Comparison of ENCODE assay signal across 8 cellular contexts in genomic region chr9:2857564-2858198, GRCh38. TPM values are rescaled to one million over a fixed set of nuclear protein-coding genes. Genes with fewer than 3 reads are reported as not detected.
DNase-seq lines count a peak whose midpoint lies in the region; ATAC-seq and TF ChIP-seq lines count a peak whose summit lies in the region.

No MANE protein-coding gene starts in this region.

- H3K4me1 Mint-ChIP-seq in activated T-cell treated with anti-CD3 and anti-CD28 coated beads, Interleukin-2, amount 50 U/mL, for 4 hours (ENCODE audit: low read depth), result peaks cover 5% of the 10 kb centered on the region

- H3K9me3 ChIP-seq in PC-3 (ENCODE audit: low read length) (no peaks in the 10 kb centered on the region), thyroid gland (no peaks in the 10 kb centered on the region)

- no peaks in the 10 kb centered on the region for H3F3A ChIP-seq in PC-3 (ENCODE audit: low read length, unreplicated experiment)

- no peak overlapping the region for H3K27ac ChIP-seq in PC-3 (ENCODE audit: low read length)
- H3K27ac ChIP-seq in thyroid gland, result no peak overlapping the region

- H3K36me3 ChIP-seq in PC-3 (ENCODE audit: low read depth, low read length) (no peaks in the 10 kb centered on the region), thyroid gland (no peaks in the 10 kb centered on the region)

- TF ChIP-seq EP300 in Ishikawa (IDR thresholded peaks at IDR 0.05; ENCODE audit: borderline replicate concordance), result no peak

- peaks cover 32% of the 10 kb centered on the region for H3K27me3 Mint-ChIP-seq in activated T-cell treated with anti-CD3 and anti-CD28 coated beads, Interleukin-2, amount 50 U/mL, for 4 hours (ENCODE audit: low read depth)

- no peaks in the 10 kb centered on the region; the same call in 1 of the 2 replicates for H3K27me3 ChIP-seq in PC-3 (ENCODE audit: low read length)
- no peaks in the 10 kb centered on the region for H3K27me3 ChIP-seq in thyroid gland

- ATAC-seq in GM21723 (IDR thresholded peaks at IDR 0.05; ENCODE audit: unreplicated experiment), result peak; percentile 94
- peak; percentile 81 for ATAC-seq in PC-3
- peak; percentile 74 to 87 for ATAC-seq in activated T-cell treated with anti-CD3 and anti-CD28 coated beads, Interleukin-2, amount 50 U/mL, for 4 hours

- WGBS in thyroid gland, 2 donors, result 13 to 20% methylated on average over 7 to 8 of the region's 8 CpGs

- DNase-seq in G401 (ENCODE audit: low spot score), result peak; percentile 92
- DNase-seq in PC-3, result peak; percentile 75
- peak; percentile 50 for DNase-seq in activated T-cell treated with anti-CD3 and anti-CD28 coated beads, Interleukin-2, amount 50 U/mL, for 4 hours
- peak; percentile 84 for DNase-seq in fibroblast of pulmonary artery (ENCODE audit: low read depth)
- peak; percentile 30 for DNase-seq in non-pigmented ciliary epithelial cell (ENCODE audit: low read depth)
- DNase-seq in thyroid gland, result peak; percentile 62 to 72

- no peak overlapping the region for H3K4me2 ChIP-seq in PC-3 (ENCODE audit: low read length)

- CTCF ChIA-PET in PC-3 (lab: Charles Lee), result interaction anchor here (0.6 to 1.4 kb wide), 3 partner anchors 26 to 584 kb away, joined by 3 to 4 read pairs (median 3); no protein-coding TSS in a partner anchor

- peak; percentile 80 for TF ChIP-seq CTCF in PC-3 (conservative IDR thresholded peaks at IDR 0.05; ENCODE audit: low read depth, low read length)
- peak; percentile 93 for TF ChIP-seq CTCF in fibroblast of pulmonary artery (IDR thresholded peaks at IDR 0.05; ENCODE audit: low read length, missing control alignments)
- peak in 5 of 6 experiments; percentile 48 to 87 (median 66) for TF ChIP-seq CTCF in thyroid gland (IDR thresholded peaks at IDR 0.05)

- POLR2A ChIA-PET in PC-3 (lab: Charles Lee; ENCODE audit: unreplicated experiment), result no interaction called here

- H3K9ac ChIP-seq in PC-3 (ENCODE audit: low read length), result no peak overlapping the region

- H3K4me3 ChIP-seq in PC-3 (ENCODE audit: low read length) (no peak overlapping the region), fibroblast of pulmonary artery (replicated peaks; ENCODE audit: low read depth, low read length) (no peak overlapping the region), thyroid gland (replicated peaks in 1 of 3) (no peak overlapping the region)

- peak; percentile 87 for TF ChIP-seq RAD21 in Ishikawa (IDR thresholded peaks at IDR 0.05; ENCODE audit: low read depth)

- no peaks in the 10 kb centered on the region for H4K20me1 ChIP-seq in PC-3 (ENCODE audit: low read length)

- in situ Hi-C loops in G401 (cut with HindIII; ENCODE audit: low sequenced_read_pairs), result no loop called here

- no peaks in the 10 kb centered on the region for H3K9me3 Mint-ChIP-seq in activated T-cell treated with anti-CD3 and anti-CD28 coated beads, Interleukin-2, amount 50 U/mL, for 4 hours

- H3K79me2 ChIP-seq in PC-3 (ENCODE audit: low read length), result no peaks in the 10 kb centered on the region

- H3K9me2 ChIP-seq in PC-3 (replicated peaks; ENCODE audit: low read length), result no peaks in the 10 kb centered on the region

- H3K4me1 ChIP-seq in PC-3 (ENCODE audit: insufficient read depth, low read length) (no peaks in the 10 kb centered on the region), thyroid gland (no peaks in the 10 kb centered on the region)

- H3K36me3 Mint-ChIP-seq in activated T-cell treated with anti-CD3 and anti-CD28 coated beads, Interleukin-2, amount 50 U/mL, for 4 hours (ENCODE audit: insufficient read depth), result no peaks in the 10 kb centered on the region

- no peak overlapping the region for H3K4me3 Mint-ChIP-seq in activated T-cell treated with anti-CD3 and anti-CD28 coated beads, Interleukin-2, amount 50 U/mL, for 4 hours

- intact Hi-C loops in PC-3 (cut with micrococcal nuclease), result loop anchor here (1.0 to 5.0 kb wide), 3 partner anchors 133 to 1518 kb away; no protein-coding TSS in a partner anchor
- intact Hi-C loops in thyroid gland (cut with DNase I), result no loop called here

- no peak overlapping the region for H2AFZ ChIP-seq in PC-3 (ENCODE audit: low read length)

- no peak for TF ChIP-seq POLR2A in thyroid gland (IDR thresholded peaks at IDR 0.05)

- BruUV-seq in PC-3 (replicated peaks; lab: Mats Ljungman, UMichigan), result no TSS peak

TF ChIP-seq in Ishikawa, 13 proteins besides CTCF, POLR2A, EP300 and RAD21:
- TF ChIP-seq EGR1 (IDR thresholded peaks at IDR 0.05) (no peak), REST (IDR thresholded peaks at IDR 0.05; ENCODE audit: low read depth) (no peak)

RNA-seq across cellular contexts. Expression of gene PUM3, which starts 13.8 kb away (rescaled TPM):
- 41.2 and 64.6 TPM in 2 replicates for total RNA-seq in G401 (2014; rRNA removed; shearing (Covaris generic))
- total RNA-seq in PC-3 (2014; rRNA removed), result 34.4 and 45.5 TPM in 2 replicates
- 100 to 1,000 TPM; 201 to 216 (median 211) TPM for total RNA-seq in activated T-cell treated with anti-CD3 and anti-CD28 coated beads, Interleukin-2, amount 50 U/mL, for 4 hours
- total RNA-seq in thyroid gland, result 10 to 100 TPM; 27.3 to 55.9 (median 30.1) TPM

Comparison
In these comparisons a context has a peak if more than half of its experiments do, and no peak if none do; other contexts are left out.
1. DNase-seq: peak in every context shown above with its lines; median percentile 92 in G401; 84 in fibroblast of pulmonary artery; 75 in PC-3; 67 in thyroid gland; 50 in activated T-cell treated with anti-CD3 and anti-CD28 coated beads, Interleukin-2, amount 50 U/mL, for 4 hours; 30 in non-pigmented ciliary epithelial cell.